Comparison of ENCODE assay signal across 9 cellular contexts in genomic region chr2:216696751-216697560, GRCh38. TPM values are rescaled to one million over a fixed set of nuclear protein-coding genes. Genes with fewer than 3 reads are reported as not detected.
DNase-seq lines count a peak whose midpoint lies in the region; ATAC-seq and TF ChIP-seq lines count a peak whose summit lies in the region.
"Had no signal": no experiment of that assay in that cellular context is flagged by ENCODE, and none has a peak within 500 bp of the region (broad histone marks: within the 10 kb centered on the region; RNA-seq: fewer than 3 reads in every experiment).

No MANE protein-coding gene starts in this region.

- no peaks in the 10 kb centered on the region for H3K9me3 ChIP-seq in DND-41 (ENCODE audit: insufficient read depth, low read length, severe bottlenecking)
- H3K9me3 ChIP-seq in lower lobe of right lung: no peaks in the 10 kb centered on the region

- DNase-seq in DND-41: no peak
- DNase-seq in NAMALWA (ENCODE audit: low spot score): peak; percentile 45
- peak; percentile 69 for DNase-seq in astrocyte of the spinal cord (ENCODE audit: low read depth, low spot score)
- no peak for DNase-seq in lower lobe of right lung
- DNase-seq in WTC11 (ENCODE audit: low spot score): no peak
- no peak for DNase-seq in posterior vena cava (ENCODE audit: low spot score)

- peaks cover 4% of the 10 kb centered on the region; the same call in 1 of the 2 replicates for H4K20me1 ChIP-seq in DND-41 (ENCODE audit: insufficient read depth, low read length)

- no peak overlapping the region for H3K9ac ChIP-seq in DND-41 (ENCODE audit: low read depth, low read length)

- no peak overlapping the region for H2AFZ ChIP-seq in DND-41 (ENCODE audit: low read depth, low read length)

- H3K79me2 ChIP-seq in DND-41 (ENCODE audit: insufficient read depth, low read length): no peaks in the 10 kb centered on the region

- peak; percentile 68 for TF ChIP-seq CTCF in DND-41 (IDR thresholded peaks at IDR 0.05; ENCODE audit: borderline replicate concordance, extremely low read depth, low read length, poor library complexity, severe bottlenecking)
- TF ChIP-seq CTCF in astrocyte of the spinal cord (IDR thresholded peaks at IDR 0.05; ENCODE audit: low read depth, low read length): peak; percentile 74
- TF ChIP-seq CTCF in lower lobe of right lung (IDR thresholded peaks at IDR 0.05): peak; percentile 59
- no peak for TF ChIP-seq CTCF in WTC11 (IDR thresholded peaks at IDR 0.05)

- no peak overlapping the region for H3K4me3 Mint-ChIP-seq in WTC11
- H3K4me3 Mint-ChIP-seq: IgD-negative memory B cell had no signal

- H3K4me3 ChIP-seq in DND-41 (ENCODE audit: low read depth in 1 of 2, low read length in 2 of 2): no peak overlapping the region
- no peak overlapping the region for H3K4me3 ChIP-seq in astrocyte of the spinal cord (ENCODE audit: low read depth, low read length)
- no peak overlapping the region for H3K4me3 ChIP-seq in lower lobe of right lung

- no peak overlapping the region for H3K27ac Mint-ChIP-seq in WTC11
- H3K27ac Mint-ChIP-seq: IgD-negative memory B cell had no signal

- no peak overlapping the region for H3K4me2 ChIP-seq in DND-41 (ENCODE audit: insufficient read depth, low read length)

- H3K4me1 ChIP-seq in DND-41 (ENCODE audit: insufficient read depth, low read length) (peaks cover 31% of the 10 kb centered on the region), lower lobe of right lung (peaks cover 38% of the 10 kb centered on the region)

- peaks cover 27% of the 10 kb centered on the region for H3K27me3 Mint-ChIP-seq in WTC11 (ENCODE audit: low read depth)

- CTCF ChIA-PET in WTC11 (lab: Charles Lee): interaction anchor here (1.0 to 2.5 kb wide), 7 partner anchors 9 to 1016 kb away, joined by 4 to 19 read pairs (median 9); no protein-coding TSS in a partner anchor

- H3K27me3 ChIP-seq in DND-41 (ENCODE audit: insufficient read depth, low read length, poor library complexity): peaks cover 73% of the 10 kb centered on the region
- peaks cover 27% of the 10 kb centered on the region for H3K27me3 ChIP-seq in lower lobe of right lung (ENCODE audit: low read depth)

- intact Hi-C loops in lower lobe of right lung (cut with DNase I): no loop called here
- intact Hi-C loops in posterior vena cava (cut with DNase I): loop anchor here (5.0 to 10.0 kb wide), 9 partner anchors 298 to 1058 kb away; no protein-coding TSS in a partner anchor

- POLR2A ChIA-PET in WTC11 (lab: Charles Lee): no interaction called here

- H3K4me1 Mint-ChIP-seq in WTC11: peaks cover 21% of the 10 kb centered on the region

- H3K27ac ChIP-seq in DND-41 (ENCODE audit: low read length) (no peak overlapping the region), lower lobe of right lung (no peak overlapping the region)

- ATAC-seq in DND-41 (ENCODE audit: insufficient read depth, low read depth) (no peak), lower lobe of right lung (no peak), WTC11 (no peak), HG02981 (IDR thresholded peaks at IDR 0.05; ENCODE audit: unreplicated experiment) (no peak), HG02840 (IDR thresholded peaks at IDR 0.05; ENCODE audit: low FRiP score, unreplicated experiment) (no peak)

- no peaks in the 10 kb centered on the region for H3K36me3 Mint-ChIP-seq in WTC11
- H3K36me3 Mint-ChIP-seq: IgD-negative memory B cell had no signal

- no peaks in the 10 kb centered on the region for H3K36me3 ChIP-seq in DND-41 (ENCODE audit: insufficient read depth, low read length)
- H3K36me3 ChIP-seq in lower lobe of right lung: no peaks in the 10 kb centered on the region

- in situ Hi-C loops in astrocyte of the spinal cord (cut with HindIII; ENCODE audit: low sequenced_read_pairs): no loop called here

- no peaks in the 10 kb centered on the region for H3K9me3 Mint-ChIP-seq in WTC11
- H3K9me3 Mint-ChIP-seq: IgD-negative memory B cell had no signal

TF ChIP-seq in WTC11, 78 proteins besides CTCF, POLR2A, EP300 and RAD21 (continues in another document):
- no peak for TF ChIP-seq ZBTB43 (CRISPR knock-in tag; IDR thresholded peaks at IDR 0.05)
- no peak for TF ChIP-seq ZNF671 (CRISPR knock-in tag; IDR thresholded peaks at IDR 0.05)
- no peak for TF ChIP-seq ARID4B (CRISPR knock-in tag; IDR thresholded peaks at IDR 0.05; ENCODE audit: borderline replicate concordance)
- TF ChIP-seq JAZF1 (CRISPR knock-in tag; IDR thresholded peaks at IDR 0.05): no peak
- TF ChIP-seq NR1H2 (CRISPR knock-in tag; IDR thresholded peaks at IDR 0.05): no peak
- TF ChIP-seq TEAD1 (CRISPR knock-in tag; IDR thresholded peaks at IDR 0.05): no peak
- no peak for TF ChIP-seq PREB (CRISPR knock-in tag; IDR thresholded peaks at IDR 0.05; ENCODE audit: borderline replicate concordance)
- no peak for TF ChIP-seq ZNF512 (CRISPR knock-in tag; IDR thresholded peaks at IDR 0.05; ENCODE audit: borderline replicate concordance)
- no peak for TF ChIP-seq ATF1 (CRISPR knock-in tag; IDR thresholded peaks at IDR 0.05)
- TF ChIP-seq USF2 (CRISPR knock-in tag; IDR thresholded peaks at IDR 0.05): no peak
- no peak for TF ChIP-seq SMAD3 (CRISPR knock-in tag; IDR thresholded peaks at IDR 0.05; ENCODE audit: borderline replicate concordance)
- no peak for TF ChIP-seq RELA (CRISPR knock-in tag; IDR thresholded peaks at IDR 0.05; ENCODE audit: borderline replicate concordance)

RNA-seq across cellular contexts. Expression of gene IGFBP5, which starts 1.6 kb away (rescaled TPM):
- total RNA-seq in lower lobe of right lung: 145 TPM
- 5.3 to 12.5 TPM (median 6.4 TPM) in 3 replicates for total RNA-seq in WTC11 (2021)
- total RNA-seq in posterior vena cava: 1,000 to 10,000 TPM in 1 of 2 donors, 100 to 1,000 TPM in 1; 466 to 1,458 TPM

Comparison
In these comparisons a context has a peak if more than half of its experiments do, and no peak if none do; other contexts are left out.
1. DNase-seq: peak in NAMALWA (single experiment) and astrocyte of the spinal cord (single experiment); none in DND-41 (single experiment), lower lobe of right lung (single experiment), WTC11 (single experiment) and posterior vena cava (single experiment).
2. RNA of gene IGFBP5, which starts 1.6 kb away (total RNA-seq): 466 to 1,458 TPM in posterior vena cava and 145 TPM in lower lobe of right lung (single experiment); 5.3 to 12.5 TPM in WTC11; every median in the first group is over 10 times any median in the second.